26 cellular contexts compared by ENCODE assay signal in genomic region chr17:57572600-57572999, GRCh38.
"Had no signal": no experiment of that assay in that cellular context is flagged by ENCODE, and none has a peak within 500 bp of the region (broad histone marks: within the 10 kb centered on the region; RNA-seq: fewer than 3 reads in every experiment).

No MANE protein-coding gene starts in this region.

- H3K27ac Mint-ChIP-seq: activated CD4-positive, alpha-beta memory T cell treated with anti-CD3 and anti-CD28 coated beads for 36 hours; activated naive CD4-positive, alpha-beta T cell treated with anti-CD3 and anti-CD28 coated beads for 36 hours; activated naive CD8-positive, alpha-beta T cell treated with anti-CD3 and anti-CD28 coated beads for 36 hours; activated T-helper 1 cell treated with anti-CD3 and anti-CD28 coated beads, Interleukin-12 subunit alpha, Interleukin-12 subunit beta, Interleukin-2, Interleukin-4 antibody, amounts not matched to agents 30 ng/mL and 10 ng/mL and 1 ng/mL, durations not matched to agents 14 hours and 24 hours and 36 hours had no signal

- H3K9ac ChIP-seq: parathyroid adenoma had no signal

- H3K4me3 Mint-ChIP-seq: activated CD4-positive, alpha-beta memory T cell treated with anti-CD3 and anti-CD28 coated beads for 36 hours; activated naive CD4-positive, alpha-beta T cell treated with anti-CD3 and anti-CD28 coated beads for 36 hours; activated naive CD8-positive, alpha-beta T cell treated with anti-CD3 and anti-CD28 coated beads for 36 hours; activated T-helper 1 cell treated with anti-CD3 and anti-CD28 coated beads, Interleukin-12 subunit alpha, Interleukin-12 subunit beta, Interleukin-2, Interleukin-4 antibody, amounts not matched to agents 30 ng/mL and 10 ng/mL and 1 ng/mL, durations not matched to agents 14 hours and 24 hours and 36 hours; central memory CD8-positive, alpha-beta T cell; nephron had no signal

- H3K36me3 Mint-ChIP-seq: activated CD4-positive, alpha-beta memory T cell treated with anti-CD3 and anti-CD28 coated beads for 36 hours; activated naive CD8-positive, alpha-beta T cell treated with anti-CD3 and anti-CD28 coated beads for 36 hours had no signal

- H3K27ac ChIP-seq: adrenal gland, left lung, neutrophil, parathyroid adenoma, spleen, suprapubic skin, uterus had no signal

- DNase-seq: activated CD4-positive, alpha-beta memory T cell treated with anti-CD3 and anti-CD28 coated beads for 36 hours; activated CD4-positive, alpha-beta T cell treated with anti-CD3 and anti-CD28 coated beads for 48 hours; activated CD8-positive, alpha-beta memory T cell treated with anti-CD3 and anti-CD28 coated beads, Interleukin-2, amount 50 U/mL, for 4 hours; activated effector memory CD4-positive, alpha-beta T cell treated with anti-CD3 and anti-CD28 coated beads, Interleukin-2, amount 50 U/mL, for 16 hours; activated naive CD4-positive, alpha-beta T cell treated with anti-CD3 and anti-CD28 coated beads for 36 hours; activated naive CD8-positive, alpha-beta T cell treated with anti-CD3 and anti-CD28 coated beads for 36 hours; activated T-cell treated with anti-CD3 and anti-CD28 coated beads, Interleukin-2, amount 50 U/mL, for 1 hour; adrenal gland; effector memory CD4-positive, alpha-beta T cell; erythroblast; head of caudate nucleus; kidney glomerular epithelial cell; mucosa of descending colon; spleen; stimulated activated naive CD4-positive, alpha-beta T cell; T-helper 1 cell; trophoblast cell; uterus had no signal

- H2AFZ ChIP-seq: parathyroid adenoma had no signal

- H3K9me3 ChIP-seq: adrenal gland, left lung, mucosa of descending colon, neutrophil, right atrium auricular region, spleen, suprapubic skin, uterus had no signal

- H3K4me1 ChIP-seq: uterus had no signal

- H3K4me3 ChIP-seq: adrenal gland, left lung, mucosa of descending colon, right atrium auricular region, spleen, suprapubic skin, uterus had no signal

- H3K27me3 ChIP-seq: adrenal gland, left lung, right atrium auricular region, spleen, suprapubic skin, uterus had no signal

- H3K36me3 ChIP-seq: adrenal gland, left lung, neutrophil, right atrium auricular region, suprapubic skin, uterus had no signal

- H3K9me3 Mint-ChIP-seq: activated CD4-positive, alpha-beta memory T cell treated with anti-CD3 and anti-CD28 coated beads for 36 hours; activated naive CD4-positive, alpha-beta T cell treated with anti-CD3 and anti-CD28 coated beads for 36 hours; activated naive CD8-positive, alpha-beta T cell treated with anti-CD3 and anti-CD28 coated beads for 36 hours; activated T-helper 1 cell treated with anti-CD3 and anti-CD28 coated beads, Interleukin-12 subunit alpha, Interleukin-12 subunit beta, Interleukin-2, Interleukin-4 antibody, amounts not matched to agents 30 ng/mL and 10 ng/mL and 1 ng/mL, durations not matched to agents 14 hours and 24 hours and 36 hours; central memory CD8-positive, alpha-beta T cell; nephron had no signal

- H3K27me3 Mint-ChIP-seq: activated CD4-positive, alpha-beta memory T cell treated with anti-CD3 and anti-CD28 coated beads for 36 hours; activated naive CD8-positive, alpha-beta T cell treated with anti-CD3 and anti-CD28 coated beads for 36 hours; central memory CD8-positive, alpha-beta T cell had no signal
